8 cellular contexts compared by ENCODE assay signal in the genomic region with DNA sequence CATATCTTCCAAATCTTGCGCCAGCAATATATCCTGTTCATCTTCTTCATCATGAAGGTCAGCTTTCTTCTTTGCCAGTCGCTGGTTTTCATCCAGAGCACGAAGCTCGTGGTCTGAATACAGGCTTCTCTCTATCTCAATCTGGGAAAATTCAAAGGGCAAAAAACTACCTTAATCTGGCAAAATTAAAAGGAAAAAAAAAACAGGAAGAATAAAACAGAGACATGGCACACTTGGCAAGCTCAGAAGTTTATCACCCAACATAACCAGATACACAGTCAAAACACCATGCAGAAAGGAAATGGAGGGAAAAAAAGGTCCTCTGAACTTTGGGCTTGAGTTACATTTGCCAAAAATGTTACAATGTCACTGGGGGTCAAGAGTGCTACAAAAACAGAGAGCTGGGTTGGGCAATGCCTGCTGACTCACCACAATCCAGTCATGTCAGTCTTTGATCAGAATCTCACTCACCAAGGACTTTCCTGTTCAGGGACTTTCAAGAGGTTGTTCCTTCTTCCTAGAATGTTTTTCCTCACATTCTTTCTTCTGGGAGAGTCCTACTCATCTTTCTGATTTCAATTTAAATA. TPM values are rescaled to one million over a fixed set of nuclear protein-coding genes. Genes with fewer than 3 reads are reported as not detected.
A peak's percentile ranks its signal among the peaks of the same experiment; 100 is the strongest.
DNase-seq lines count a peak whose midpoint lies in the region; ATAC-seq, FAIRE-seq and TF ChIP-seq lines count a peak whose summit lies in the region.

No MANE protein-coding gene starts in this region.

- H3K27ac ChIP-seq in RWPE2 (ENCODE audit: poor library complexity, severe bottlenecking) (peak overlapping the region; percentile 45), small intestine (ENCODE audit: low read depth in 1 of 2, low read length in 1 of 2) (no peak overlapping the region)

- H3K4me1 ChIP-seq in RWPE2 (ENCODE audit: insufficient read depth, poor library complexity, severe bottlenecking) = peaks cover 8% of the 10 kb centered on the region
- peaks cover 2 to 3% of the 10 kb centered on the region in 2 donors for H3K4me1 ChIP-seq in small intestine (ENCODE audit: control insufficient read depth in 2 of 2, insufficient read depth in 1 of 2, low read depth in 1 of 2, low read length in 1 of 2)

- H3K4me1 Mint-ChIP-seq in activated CD4-positive, alpha-beta T cell treated with anti-CD3 and anti-CD28 coated beads, Interleukin-2, amount 10 ng/mL, durations not matched to agents 7 days and 5 days = peaks cover 28% of the 10 kb centered on the region

- FAIRE-seq in small intestine (lab: Jason Lieb, UNC) = no peak

- H3K27me3 Mint-ChIP-seq in activated CD4-positive, alpha-beta T cell treated with anti-CD3 and anti-CD28 coated beads, Interleukin-2, amount 10 ng/mL, durations not matched to agents 7 days and 5 days = no peaks in the 10 kb centered on the region

- no peak for TF ChIP-seq CTCF in RWPE2 (IDR thresholded peaks at IDR 0.05; ENCODE audit: poor library complexity, severe bottlenecking)

- H3K4me3 Mint-ChIP-seq in activated CD4-positive, alpha-beta T cell treated with anti-CD3 and anti-CD28 coated beads, Interleukin-2, amount 10 ng/mL, durations not matched to agents 7 days and 5 days = peak overlapping the region; percentile 15

- H3K9me3 ChIP-seq in RWPE2 (ENCODE audit: severe bottlenecking) = no peaks in the 10 kb centered on the region
- no peaks in the 10 kb centered on the region for H3K9me3 ChIP-seq in small intestine (ENCODE audit: control insufficient read depth, low read depth)

- no peak for DNase-seq in activated CD4-positive, alpha-beta T cell treated with anti-CD3 and anti-CD28 coated beads, Interleukin-2, amount 10 ng/mL, durations not matched to agents 7 days and 5 days
- DNase-seq in activated CD4-positive, alpha-beta T cell treated with anti-CD3 and anti-CD28 coated beads for 1 hour = no peak
- DNase-seq in RWPE2 (ENCODE audit: low spot score) (no peak), fibroblast of gingiva (ENCODE audit: low read depth) (peak; percentile 53), small intestine (peak; percentile 61), NCI-H510A treated with DMSO at 0.1 percent for 48 hours (lab: John Stamatoyannopoulos, UW) (no peak), NCI-H510A (lab: John Stamatoyannopoulos, UW) (no peak)

- peak; percentile 32; the same call in 1 of the 3 replicates for ATAC-seq in RWPE2 (ENCODE audit: low read depth)
- ATAC-seq in GM18519 (IDR thresholded peaks at IDR 0.05; ENCODE audit: low FRiP score, unreplicated experiment) = no peak

- peak overlapping the region; percentile 62 for H3K27ac Mint-ChIP-seq in activated CD4-positive, alpha-beta T cell treated with anti-CD3 and anti-CD28 coated beads, Interleukin-2, amount 10 ng/mL, durations not matched to agents 7 days and 5 days

- CTCF ChIA-PET in activated CD4-positive, alpha-beta T cell treated with anti-CD3 and anti-CD28 coated beads, Interleukin-2, amount 10 ng/mL, durations not matched to agents 7 days and 5 days (lab: Charles Lee) = interaction anchor here (2.7 kb wide), 1 partner anchor 11 kb away, joined by 9 read pairs; no protein-coding TSS in a partner anchor

- H3K36me3 Mint-ChIP-seq in activated CD4-positive, alpha-beta T cell treated with anti-CD3 and anti-CD28 coated beads, Interleukin-2, amount 10 ng/mL, durations not matched to agents 7 days and 5 days (ENCODE audit: low read depth) = peaks cover 33% of the 10 kb centered on the region

- H3K36me3 ChIP-seq in RWPE2 (ENCODE audit: low read depth) (peaks cover 70% of the 10 kb centered on the region), small intestine (ENCODE audit: control insufficient read depth in 2 of 2, insufficient read depth in 2 of 2, low read length in 2 of 2) (peaks cover 8 to 9% of the 10 kb centered on the region in 2 donors)

- H3K9me3 Mint-ChIP-seq in activated CD4-positive, alpha-beta T cell treated with anti-CD3 and anti-CD28 coated beads, Interleukin-2, amount 10 ng/mL, durations not matched to agents 7 days and 5 days = no peaks in the 10 kb centered on the region

- H3K4me3 ChIP-seq in RWPE2 (ENCODE audit: severe bottlenecking) = no peak overlapping the region
- no peak overlapping the region for H3K4me3 ChIP-seq in small intestine (ENCODE audit: low read depth in 1 of 2, low read length in 2 of 2)

- POLR2A ChIA-PET in activated CD4-positive, alpha-beta T cell treated with anti-CD3 and anti-CD28 coated beads, Interleukin-2, amount 10 ng/mL, durations not matched to agents 7 days and 5 days (lab: Charles Lee) = interaction anchor here (0.6 to 0.8 kb wide), 2 partner anchors 173 to 571 kb away, joined by 3 read pairs; no protein-coding TSS in a partner anchor

- WGBS in small intestine, 3 donors = 89 to 93% (median 92%) methylated on average over 4 of the region's 4 CpGs

- H3K27me3 ChIP-seq in RWPE2 (ENCODE audit: insufficient read depth, poor library complexity, severe bottlenecking) (no peaks in the 10 kb centered on the region), small intestine (ENCODE audit: control insufficient read depth in 2 of 2, insufficient read depth in 2 of 2, low read length in 2 of 2) (no peaks in the 10 kb centered on the region)

RNA-seq across cellular contexts. Expression of a gene that starts 1.5 kb away (rescaled TPM):
- 10 to 100 TPM; 25.9 to 26.0 TPM for total RNA-seq in activated CD4-positive, alpha-beta T cell treated with anti-CD3 and anti-CD28 coated beads, Interleukin-2, amount 10 ng/mL, durations not matched to agents 7 days and 5 days
- polyA plus RNA-seq in small intestine = 10 to 100 TPM; 40.3 to 61.7 (median 49.6) TPM

RNA-seq across cellular contexts. Expression of a gene that starts 1.8 kb away (rescaled TPM):
- total RNA-seq in activated CD4-positive, alpha-beta T cell treated with anti-CD3 and anti-CD28 coated beads, Interleukin-2, amount 10 ng/mL, durations not matched to agents 7 days and 5 days = 10 to 100 TPM; 53.3 to 57.9 TPM
- polyA plus RNA-seq in small intestine = 10 to 100 TPM; 57.0 to 79.8 (median 70.8) TPM

Comparison
In these comparisons a context has a peak if more than half of its experiments do, and no peak if none do; other contexts are left out.
1. DNase-seq: peak in fibroblast of gingiva (single experiment) and small intestine (single experiment); none in activated CD4-positive, alpha-beta T cell treated with anti-CD3 and anti-CD28 coated beads, Interleukin-2, amount 10 ng/mL, durations not matched to agents 7 days and 5 days (single experiment), activated CD4-positive, alpha-beta T cell treated with anti-CD3 and anti-CD28 coated beads for 1 hour (single experiment), RWPE2 (single experiment), NCI-H510A treated with DMSO at 0.1 percent for 48 hours (single experiment) and NCI-H510A (single experiment).